In the genomic region with DNA sequence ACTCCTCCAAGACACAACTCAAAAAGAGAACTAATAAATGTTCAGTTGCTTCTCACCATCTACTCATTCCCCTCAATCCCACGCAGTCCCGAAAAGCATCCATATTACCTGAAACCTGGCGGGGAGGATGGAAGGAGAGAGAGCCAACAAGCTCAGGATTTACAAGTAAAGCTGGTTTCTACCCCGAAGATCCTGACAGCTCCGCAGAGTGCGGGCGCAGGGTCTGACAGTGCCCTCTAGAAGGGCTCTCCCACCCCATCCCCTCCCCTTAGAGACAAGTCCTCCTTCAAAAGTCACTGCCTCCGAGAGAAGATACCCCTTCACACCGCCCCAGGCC, we compare ENCODE assay signal across 8 cellular contexts. TPM values are rescaled to one million over a fixed set of nuclear protein-coding genes. Genes with fewer than 3 reads are reported as not detected.
DNase-seq lines count a peak whose midpoint lies in the region; ATAC-seq and TF ChIP-seq lines count a peak whose summit lies in the region.

No MANE protein-coding gene starts in this region.

- no peaks in the 10 kb centered on the region for H3K9me3 ChIP-seq in endocrine pancreas (ENCODE audit: control insufficient read depth, low read length)

- H3K27me3 ChIP-seq in H7 (ENCODE audit: control insufficient read depth, insufficient read depth, low read length) (no peaks in the 10 kb centered on the region), endocrine pancreas (ENCODE audit: control insufficient read depth, insufficient read depth, low read length) (no peaks in the 10 kb centered on the region)

- no peak for TF ChIP-seq POLR2A in erythroblast (IDR thresholded peaks at IDR 0.05; ENCODE audit: low read length)

- in situ Hi-C loops in SK-MEL-5 (cut with HindIII; ENCODE audit: low pct_unique_long_range_greater_than_20kb, low sequenced_read_pairs), result no loop called here

- H3K4me3 ChIP-seq in H7 (ENCODE audit: insufficient read depth, low read depth, low read length) (peak overlapping the region; percentile 79), endocrine pancreas (ENCODE audit: control insufficient read depth, insufficient read depth, low read length) (peak overlapping the region; percentile 92)

- peak overlapping the region; percentile 94 for H3K9ac ChIP-seq in endocrine pancreas (ENCODE audit: control insufficient read depth, insufficient read depth, low read length)

- TF ChIP-seq CTCF in omental fat pad (IDR thresholded peaks at IDR 0.05), result no peak

- H3K4me1 ChIP-seq in endocrine pancreas (ENCODE audit: control insufficient read depth, insufficient read depth, low read length), result no peaks in the 10 kb centered on the region

- DNase-seq in H7, result no peak
- peak; percentile 21 for DNase-seq in SK-MEL-5 (ENCODE audit: low read depth, low spot score)
- DNase-seq in omental fat pad (ENCODE audit: low spot score), result no peak
- no peak for DNase-seq in germinal center (ENCODE audit: low spot score)
- DNase-seq in effector CD4-positive, alpha-beta T cell, result no peak
- no peak for DNase-seq in erythroblast (lab: John Stamatoyannopoulos, UW)

- H3K36me3 ChIP-seq in H7 (replicated peaks; ENCODE audit: control insufficient read depth, insufficient read depth, low read length), result no peaks in the 10 kb centered on the region
- no peaks in the 10 kb centered on the region for H3K36me3 ChIP-seq in endocrine pancreas (ENCODE audit: control insufficient read depth, insufficient read depth, low read length)

- ATAC-seq in omental fat pad (ENCODE audit: low FRiP score) (peak; percentile 0), HG03442 (IDR thresholded peaks at IDR 0.05; ENCODE audit: unreplicated experiment) (no peak)

RNA-seq across cellular contexts. Expression of a gene that starts 0.7 kb away (rescaled TPM):
- total RNA-seq in H7 (2014; rRNA removed; shearing (Covaris generic)), result 73.7 and 76.9 TPM in 2 replicates
- 229 and 236 TPM in 2 replicates for total RNA-seq in SK-MEL-5 (2014; rRNA removed; shearing (Covaris generic))
- 171 and 202 TPM in 2 replicates for polyA plus RNA-seq in SK-MEL-5 (2015; cell fraction: cytosol; rRNA removed)
- polyA plus RNA-seq in SK-MEL-5 (2015; cell fraction: nucleus; rRNA removed), result 35.6 and 41.1 TPM in 2 replicates
- total RNA-seq in omental fat pad, result 100 to 1,000 TPM; 100 to 177 (median 113) TPM
